In the genomic region with DNA sequence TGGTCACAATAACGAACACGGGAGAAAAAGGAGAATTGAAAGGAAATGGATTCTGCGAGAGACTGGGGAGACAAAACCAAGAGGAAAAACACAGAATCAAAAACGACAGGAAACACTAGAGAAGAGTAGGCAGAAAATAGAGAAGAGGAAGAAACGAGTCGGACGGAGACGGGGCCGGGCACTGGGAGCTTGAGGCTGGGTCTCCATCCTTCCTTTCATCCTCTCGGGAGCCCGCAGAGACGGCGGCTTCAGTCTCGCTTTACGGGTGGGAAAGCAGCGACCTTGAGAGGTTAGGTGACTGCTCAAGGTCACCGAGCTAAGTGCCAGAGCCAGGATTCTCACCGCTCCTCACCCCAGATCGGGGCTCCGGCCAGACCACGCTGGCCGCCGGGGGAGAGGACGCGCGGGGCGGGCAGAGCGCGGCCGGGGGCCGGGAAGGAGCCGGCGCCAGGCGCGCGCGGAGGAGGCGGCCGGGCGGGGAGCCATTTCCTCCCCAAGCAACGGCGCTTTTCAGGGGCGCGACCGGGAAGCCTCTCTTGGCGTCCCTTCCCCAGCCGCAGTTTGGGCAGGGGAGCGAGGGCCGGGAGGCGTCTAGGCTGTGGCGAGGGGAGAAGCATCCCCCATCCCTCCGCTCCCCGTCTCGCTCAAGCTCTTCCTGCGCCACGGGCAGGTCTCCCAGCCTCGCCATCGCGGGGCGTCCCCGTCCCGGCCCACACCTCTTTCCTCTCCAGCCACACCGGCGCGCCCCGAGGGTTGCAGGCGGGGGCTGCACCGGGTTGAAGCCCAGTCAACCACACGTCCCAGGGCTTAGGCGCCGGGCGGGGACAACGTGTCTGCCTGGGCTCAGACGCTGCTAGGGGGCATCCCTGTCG, we compare ENCODE assay signal across 9 cellular contexts. TPM values are rescaled to one million over a fixed set of nuclear protein-coding genes. Genes with fewer than 3 reads are reported as not detected.
DNase-seq lines count a peak whose midpoint lies in the region; ATAC-seq and TF ChIP-seq lines count a peak whose summit lies in the region.
"Had no signal": no experiment of that assay in that cellular context is flagged by ENCODE, and none has a peak within 500 bp of the region (broad histone marks: within the 10 kb centered on the region; RNA-seq: fewer than 3 reads in every experiment).

No MANE protein-coding gene starts in this region.

- 1% methylated on average over 49 to 62 of the region's 75 CpGs for WGBS in tibial nerve, 2 donors

- no peak for TF ChIP-seq CTCF in fibroblast of mammary gland (conservative IDR thresholded peaks at IDR 0.05; ENCODE audit: control insufficient read depth, insufficient read depth, low read depth, low read length)
- TF ChIP-seq CTCF in tibial nerve (IDR thresholded peaks at IDR 0.05), result no peak

- peak overlapping the region in 2 of 9 donors; percentile 5 to 35 for H3K27ac Mint-ChIP-seq in naive thymus-derived CD4-positive, alpha-beta T cell

- POLR2A ChIA-PET in naive thymus-derived CD4-positive, alpha-beta T cell (lab: Charles Lee), result no interaction called here

- H3K36me3 Mint-ChIP-seq in naive thymus-derived CD4-positive, alpha-beta T cell, result no peaks in the 10 kb centered on the region

- peaks cover 0 to 3% (median 0%) of the 10 kb centered on the region in 11 donors for H3K9me3 Mint-ChIP-seq in naive thymus-derived CD4-positive, alpha-beta T cell

- peaks cover 4 to 7% of the 10 kb centered on the region in 2 donors for H3K4me1 ChIP-seq in naive thymus-derived CD4-positive, alpha-beta T cell (ENCODE audit: control insufficient read depth in 2 of 2, insufficient read depth in 2 of 2, low read length in 2 of 2)
- peaks cover 0 to 24% (median 4%) of the 10 kb centered on the region in 4 donors for H3K4me1 ChIP-seq in tibial nerve

- peak overlapping the region; percentile 41 for H3K4me3 ChIP-seq in fibroblast of mammary gland (ENCODE audit: control insufficient read depth, low read depth, low read length)
- H3K4me3 ChIP-seq in naive thymus-derived CD4-positive, alpha-beta T cell (ENCODE audit: low read length), result peak overlapping the region; percentile 65
- peak overlapping the region; percentile 47 to 80 (median 63) for H3K4me3 ChIP-seq in tibial nerve

- H3K4me1 Mint-ChIP-seq in naive thymus-derived CD4-positive, alpha-beta T cell, result peaks cover 11 to 16% (median 13%) of the 10 kb centered on the region in 7 donors

- peak overlapping the region; percentile 82 to 92 (median 89) for H3K4me3 Mint-ChIP-seq in naive thymus-derived CD4-positive, alpha-beta T cell

- no peak overlapping the region for H3K27ac ChIP-seq in naive thymus-derived CD4-positive, alpha-beta T cell (ENCODE audit: low read depth, low read length)
- peak overlapping the region in 3 of 4 donors; percentile 42 to 82 (median 56) for H3K27ac ChIP-seq in tibial nerve

- no peaks in the 10 kb centered on the region for H3K36me3 ChIP-seq in naive thymus-derived CD4-positive, alpha-beta T cell (ENCODE audit: control insufficient read depth in 2 of 3, insufficient read depth in 3 of 3, low read length in 3 of 3)
- no peaks in the 10 kb centered on the region for H3K36me3 ChIP-seq in tibial nerve

- H3K27me3 Mint-ChIP-seq in naive thymus-derived CD4-positive, alpha-beta T cell, result peaks cover 54 to 76% (median 64%) of the 10 kb centered on the region in 5 donors

- TF ChIP-seq EP300 in tibial nerve (IDR thresholded peaks at IDR 0.05), result no peak

- no peak for TF ChIP-seq POLR2A in tibial nerve (IDR thresholded peaks at IDR 0.05)

- intact Hi-C loops in naive thymus-derived CD4-positive, alpha-beta T cell (cut with micrococcal nuclease), result no loop called here

- CTCF ChIA-PET in naive thymus-derived CD4-positive, alpha-beta T cell (lab: Charles Lee), result no interaction called here

- peaks cover 5 to 13% of the 10 kb centered on the region in 2 donors for H3K27me3 ChIP-seq in naive thymus-derived CD4-positive, alpha-beta T cell (ENCODE audit: control insufficient read depth in 2 of 2, insufficient read depth in 2 of 2, low read length in 2 of 2)
- peaks cover 0 to 8% of the 10 kb centered on the region in 2 donors for H3K27me3 ChIP-seq in tibial nerve

- peak; percentile 14 for DNase-seq in NCI-H1694 treated with DMSO at 0.1 percent for 48 hours (lab: John Stamatoyannopoulos, UW)
- no peak for DNase-seq in NCI-H1694 (lab: John Stamatoyannopoulos, UW)
- peak; percentile 61 for DNase-seq in NCI-H345 (lab: John Stamatoyannopoulos, UW)
- DNase-seq in activated T-cell treated with anti-CD3 and anti-CD28 coated beads, Interleukin-2, amount 50 U/mL, for 1 hour, result peak; percentile 39
- DNase-seq in fibroblast of mammary gland (ENCODE audit: low read depth), result no peak
- DNase-seq in naive thymus-derived CD4-positive, alpha-beta T cell, result peak in 7 of 9 donors; percentile 10 to 63 (median 13)
- DNase-seq in tibial nerve (ENCODE audit: low spot score in 2 of 2), result peak in 1 of 2 donors; percentile 8

- peak; percentile 56 for ATAC-seq in HG02623 (IDR thresholded peaks at IDR 0.05; ENCODE audit: unreplicated experiment)
- peak; percentile 56 for ATAC-seq in naive thymus-derived CD4-positive, alpha-beta T cell
- ATAC-seq: left colon had no signal

- H3K9me3 ChIP-seq in naive thymus-derived CD4-positive, alpha-beta T cell (ENCODE audit: control insufficient read depth in 2 of 3, low read length in 3 of 3), result no peaks in the 10 kb centered on the region
- no peaks in the 10 kb centered on the region for H3K9me3 ChIP-seq in tibial nerve

RNA-seq across cellular contexts. Expression of a gene that starts 24.0 kb away (rescaled TPM):
- total RNA-seq in naive thymus-derived CD4-positive, alpha-beta T cell, result 10 to 100 TPM; 16.1 to 38.5 (median 29.9) TPM
- 10 to 100 TPM; 15.8 to 25.4 TPM for polyA plus RNA-seq in naive thymus-derived CD4-positive, alpha-beta T cell
- total RNA-seq in tibial nerve, result 10 to 100 TPM; 25.2 to 35.4 (median 30.6) TPM

Comparison
In these comparisons a context has a peak if more than half of its experiments do, and no peak if none do; other contexts are left out.
1. DNase-seq: peak in NCI-H1694 treated with DMSO at 0.1 percent for 48 hours (single experiment), NCI-H345 (single experiment), activated T-cell treated with anti-CD3 and anti-CD28 coated beads, Interleukin-2, amount 50 U/mL, for 1 hour (single experiment) and naive thymus-derived CD4-positive, alpha-beta T cell (7 of 9); none in NCI-H1694 (single experiment) and fibroblast of mammary gland (single experiment).
2. Peak in every context shown above with its lines, with median percentiles within 50 percentile points of each other: H3K4me3 ChIP-seq.